In the genomic region with DNA sequence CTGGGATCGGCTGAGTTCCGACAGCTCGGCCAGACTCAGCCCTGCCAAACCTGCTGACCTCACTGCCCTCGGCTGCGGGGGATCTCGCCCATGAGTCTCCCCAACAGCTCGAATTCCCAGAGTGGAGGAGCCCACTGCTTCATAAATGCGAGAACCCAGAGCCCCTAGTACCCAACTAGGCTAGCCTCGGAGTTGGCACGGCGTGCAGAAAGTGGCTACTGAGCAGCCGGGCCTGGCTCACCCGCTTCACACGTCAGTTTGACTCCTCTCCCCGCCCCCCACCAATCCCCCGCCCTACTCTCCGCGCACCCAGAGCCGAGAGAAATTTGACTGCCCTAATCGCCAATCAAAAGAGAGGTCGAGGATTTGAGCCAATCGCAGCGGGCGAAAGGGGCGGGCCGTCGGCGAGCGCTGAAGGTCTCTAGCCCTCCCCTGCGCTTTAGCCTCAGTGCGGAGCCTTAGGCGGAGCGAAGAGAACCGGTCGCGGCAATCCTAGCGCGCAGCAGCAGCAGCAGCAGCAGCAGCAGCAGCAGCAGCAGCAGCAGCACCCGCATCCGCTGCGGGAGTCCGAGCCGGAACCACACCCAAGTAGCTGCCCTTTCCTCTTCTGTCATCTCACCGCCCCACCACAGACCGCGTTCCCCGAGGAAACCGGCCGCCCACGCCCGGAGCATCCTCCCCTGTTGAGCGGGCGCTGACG, we compare ENCODE assay signal across 8 cellular contexts. TPM values are rescaled to one million over a fixed set of nuclear protein-coding genes. Genes with fewer than 3 reads are reported as not detected.
A peak's percentile ranks its signal among the peaks of the same experiment; 100 is the strongest.
DNase-seq lines count a peak whose midpoint lies in the region; ATAC-seq lines count a peak whose summit lies in the region.

A gene (plus strand): TSS at position 448 of the 700 bp plus-strand sequence. CDS start 264 bp downstream, outside the sequence.

- H3K4me3 ChIP-seq in BLaER1, result peak within 1 kb of the TSS; percentile 100

- CTCF ChIA-PET in activated CD4-positive, alpha-beta T cell treated with anti-CD3 and anti-CD28 coated beads, Interleukin-2, amount 10 ng/mL, durations not matched to agents 7 days and 5 days (lab: Charles Lee), result interaction anchor here (0.6 to 1.9 kb wide), 2 partner anchors 30 to 151 kb away, joined by 3 to 6 read pairs; no protein-coding TSS in a partner anchor

- H3K9ac ChIP-seq in BLaER1, result peak within 1 kb of the TSS; percentile 97

- no peaks in the 10 kb centered on the region for H3K27me3 ChIP-seq in BLaER1

- H3K4me1 ChIP-seq in BLaER1, result peaks cover 57% of the 10 kb centered on the region

- H3K27me3 Mint-ChIP-seq in activated CD4-positive, alpha-beta T cell treated with anti-CD3 and anti-CD28 coated beads, Interleukin-2, amount 10 ng/mL, durations not matched to agents 7 days and 5 days, result no peaks in the 10 kb centered on the region

- no peaks in the 10 kb centered on the region for H3K9me3 Mint-ChIP-seq in activated CD4-positive, alpha-beta T cell treated with anti-CD3 and anti-CD28 coated beads, Interleukin-2, amount 10 ng/mL, durations not matched to agents 7 days and 5 days

- peak within 1 kb of the TSS; percentile 98 for H3K27ac ChIP-seq in BLaER1

- H3K27ac Mint-ChIP-seq in activated CD4-positive, alpha-beta T cell treated with anti-CD3 and anti-CD28 coated beads, Interleukin-2, amount 10 ng/mL, durations not matched to agents 7 days and 5 days, result peak within 1 kb of the TSS; percentile 99

- H3K4me2 ChIP-seq in BLaER1, result peak within 1 kb of the TSS; percentile 93

- POLR2A ChIA-PET in activated CD4-positive, alpha-beta T cell treated with anti-CD3 and anti-CD28 coated beads, Interleukin-2, amount 10 ng/mL, durations not matched to agents 7 days and 5 days (lab: Charles Lee), result interaction anchor here (0.7 kb wide), 1 partner anchor 68 kb away, joined by 3 read pairs; no protein-coding TSS in a partner anchor

- peaks cover 47% of the 10 kb centered on the region for H4K20me1 ChIP-seq in BLaER1

- peaks cover 29% of the 10 kb centered on the region for H3K36me3 Mint-ChIP-seq in activated CD4-positive, alpha-beta T cell treated with anti-CD3 and anti-CD28 coated beads, Interleukin-2, amount 10 ng/mL, durations not matched to agents 7 days and 5 days (ENCODE audit: low read depth)

- no peaks in the 10 kb centered on the region for H3K9me3 ChIP-seq in BLaER1

- DNase-seq in NCI-H69 (lab: John Stamatoyannopoulos, UW) (peak; percentile 96), cortex of kidney (lab: John Stamatoyannopoulos, UW) (peak; percentile 86), left kidney (ENCODE audit: low read depth, low spot score) (peak; percentile 99)
- peak; percentile 97 for DNase-seq in activated CD4-positive, alpha-beta T cell treated with anti-CD3 and anti-CD28 coated beads, Interleukin-2, amount 10 ng/mL, durations not matched to agents 7 days and 5 days
- peak; percentile 95 for DNase-seq in stimulated activated CD4-positive, alpha-beta T cell treated with anti-CD3 and anti-CD28 coated beads, Interleukin-2, amount 100 ng/mL, for 24 hours

- peaks cover 5% of the 10 kb centered on the region; the same call in 1 of the 2 replicates for H3K36me3 ChIP-seq in BLaER1

- ATAC-seq in GM19328 (IDR thresholded peaks at IDR 0.05; ENCODE audit: unreplicated experiment), result peak; percentile 70
- ATAC-seq in HG03520 (IDR thresholded peaks at IDR 0.05; ENCODE audit: unreplicated experiment), result peak; percentile 63

- peak within 1 kb of the TSS; percentile 93 for H3K4me3 Mint-ChIP-seq in activated CD4-positive, alpha-beta T cell treated with anti-CD3 and anti-CD28 coated beads, Interleukin-2, amount 10 ng/mL, durations not matched to agents 7 days and 5 days

- peaks cover 44% of the 10 kb centered on the region for H3K4me1 Mint-ChIP-seq in activated CD4-positive, alpha-beta T cell treated with anti-CD3 and anti-CD28 coated beads, Interleukin-2, amount 10 ng/mL, durations not matched to agents 7 days and 5 days

RNA-seq across cellular contexts. Expression of the gene that starts here (rescaled TPM):
- total RNA-seq in activated CD4-positive, alpha-beta T cell treated with anti-CD3 and anti-CD28 coated beads, Interleukin-2, amount 10 ng/mL, durations not matched to agents 7 days and 5 days, result 100 to 1,000 TPM; 142 to 155 TPM

Comparison
In these comparisons a context has a peak if more than half of its experiments do, and no peak if none do; other contexts are left out.
1. Peak in every context shown above with its lines: DNase-seq, ATAC-seq, H3K4me3 ChIP-seq and H3K27ac ChIP-seq.